In the genomic region with DNA sequence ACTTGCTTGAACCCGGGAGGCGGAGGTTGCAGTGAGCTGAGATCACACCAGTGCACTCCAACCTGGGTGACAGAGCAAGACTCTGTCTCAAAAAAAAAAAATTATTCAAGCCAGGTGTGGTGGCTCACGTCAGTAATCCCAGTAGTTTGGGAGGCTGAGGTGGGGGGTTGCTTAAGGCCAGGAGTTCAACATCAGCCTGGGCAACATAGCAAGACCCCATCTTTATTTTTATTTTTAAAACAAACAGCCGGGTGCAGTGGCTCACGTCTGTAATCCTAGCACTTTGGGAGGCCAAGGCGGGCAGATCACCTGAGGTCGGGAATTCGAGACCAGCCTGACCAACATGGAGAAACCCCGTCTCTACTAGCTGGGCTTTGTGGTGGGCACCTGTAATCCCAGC, we compare ENCODE assay signal across 1 cellular context. TPM values are rescaled to one million over a fixed set of nuclear protein-coding genes. Genes with fewer than 3 reads are reported as not detected.
"Had no signal": no experiment of that assay in that cellular context is flagged by ENCODE, and none has a peak within 500 bp of the region (broad histone marks: within the 10 kb centered on the region; RNA-seq: fewer than 3 reads in every experiment).

No MANE protein-coding gene starts in this region.

RNA-seq across cellular contexts. Expression of a gene that starts 12.0 kb away (rescaled TPM):
- total RNA-seq: G401 had no signal
